Comparison of ENCODE assay signal across 9 cellular contexts in the genomic region with DNA sequence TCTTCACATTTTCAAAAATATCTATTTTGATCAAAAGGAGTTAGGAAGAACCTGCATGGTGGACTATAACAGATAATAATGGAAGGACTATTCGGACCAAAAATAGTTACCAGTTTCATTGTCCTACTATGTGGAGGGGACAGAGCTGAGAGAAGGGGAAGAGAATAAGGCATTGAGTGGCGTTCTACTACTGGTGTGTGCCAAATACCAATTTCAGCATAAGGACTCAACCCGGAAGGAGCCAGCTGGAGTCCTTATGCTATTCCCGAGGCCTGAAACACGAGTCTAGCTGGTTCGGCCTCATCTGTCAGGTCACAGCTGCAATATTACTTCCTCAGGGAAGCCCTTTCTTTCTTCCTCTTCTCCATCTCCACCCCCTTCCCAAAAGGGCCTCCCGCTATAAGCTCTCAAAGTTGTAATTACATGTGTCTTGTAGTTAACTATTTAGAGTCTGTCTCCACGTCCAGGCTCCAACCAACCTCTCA. TPM values are rescaled to one million over a fixed set of nuclear protein-coding genes. Genes with fewer than 3 reads are reported as not detected.
DNase-seq lines count a peak whose midpoint lies in the region; ATAC-seq, FAIRE-seq and TF ChIP-seq lines count a peak whose summit lies in the region.
"Had no signal": no experiment of that assay in that cellular context is flagged by ENCODE, and none has a peak within 500 bp of the region (broad histone marks: within the 10 kb centered on the region; RNA-seq: fewer than 3 reads in every experiment).

No MANE protein-coding gene starts in this region.

- H3K9me3 ChIP-seq in suprapubic skin: no peaks in the 10 kb centered on the region

- H3K4me1 ChIP-seq in suprapubic skin: peaks cover 29% of the 10 kb centered on the region

- H3K27me3 ChIP-seq in bronchial epithelial cell (ENCODE audit: control insufficient read depth, insufficient read depth, low read length) (no peaks in the 10 kb centered on the region), suprapubic skin (no peaks in the 10 kb centered on the region)

- ATAC-seq in left colon: peak; percentile 59
- ATAC-seq in activated CD4-positive, CD25-positive, alpha-beta regulatory T cell treated with anti-CD3 and anti-CD28 coated beads, Interleukin-2, amount 50 U/mL, for 24 hours: no peak
- ATAC-seq in GM18519 (IDR thresholded peaks at IDR 0.05; ENCODE audit: low FRiP score, unreplicated experiment): no peak

- peak; percentile 21 for DNase-seq in NCI-H2196 (lab: John Stamatoyannopoulos, UW; ENCODE audit: unreplicated experiment)
- DNase-seq in NCI-H2196 treated with DMSO at 0.1 percent for 48 hours (lab: John Stamatoyannopoulos, UW; ENCODE audit: unreplicated experiment): no peak
- DNase-seq in NCI-H2227 treated with DMSO at 0.1 percent for 48 hours (lab: John Stamatoyannopoulos, UW): peak; percentile 27
- DNase-seq in bronchial epithelial cell (ENCODE audit: low read depth): peak; percentile 35
- DNase-seq in left colon: peak; percentile 46 to 53
- DNase-seq in suprapubic skin (ENCODE audit: low spot score in 2 of 2): peak in 1 of 2 donors; percentile 70

- H3K4me3 ChIP-seq in bronchial epithelial cell (ENCODE audit: low read depth, low read length) (peak overlapping the region; percentile 93), suprapubic skin (peak overlapping the region; percentile 71)

- 15% methylated on average over 8 of the region's 8 CpGs for WGBS in suprapubic skin

- intact Hi-C loops in left colon (cut with DNase I, micrococcal nuclease): no loop called here

- TF ChIP-seq CTCF in bronchial epithelial cell (IDR thresholded peaks at IDR 0.05; ENCODE audit: insufficient read depth, low read length, severe bottlenecking) (no peak), suprapubic skin (IDR thresholded peaks at IDR 0.05) (no peak)

- TF ChIP-seq POLR2A in suprapubic skin (IDR thresholded peaks at IDR 0.05): no peak

- H3K36me3 ChIP-seq in bronchial epithelial cell (ENCODE audit: control insufficient read depth, insufficient read depth, low read length): no peaks in the 10 kb centered on the region
- H3K36me3 ChIP-seq in suprapubic skin: no peaks in the 10 kb centered on the region

- TF ChIP-seq EP300 in suprapubic skin (IDR thresholded peaks at IDR 0.05): no peak

- no peak for FAIRE-seq in bronchial epithelial cell (lab: Jason Lieb, UNC)
- FAIRE-seq: G401.6 had no signal

- H3K27ac ChIP-seq in suprapubic skin: peak overlapping the region; percentile 96

RNA-seq across cellular contexts. Expression of a gene that starts 20.5 kb away (rescaled TPM):
- total RNA-seq in bronchial epithelial cell (23.7 and 41.5 TPM in 2 replicates), left colon (10 to 100 TPM; 11.6 to 15.6 TPM), suprapubic skin (10 to 100 TPM; 16.1 to 29.9 (median 23.3) TPM)
